16 cellular contexts compared by ENCODE assay signal in the genomic region with DNA sequence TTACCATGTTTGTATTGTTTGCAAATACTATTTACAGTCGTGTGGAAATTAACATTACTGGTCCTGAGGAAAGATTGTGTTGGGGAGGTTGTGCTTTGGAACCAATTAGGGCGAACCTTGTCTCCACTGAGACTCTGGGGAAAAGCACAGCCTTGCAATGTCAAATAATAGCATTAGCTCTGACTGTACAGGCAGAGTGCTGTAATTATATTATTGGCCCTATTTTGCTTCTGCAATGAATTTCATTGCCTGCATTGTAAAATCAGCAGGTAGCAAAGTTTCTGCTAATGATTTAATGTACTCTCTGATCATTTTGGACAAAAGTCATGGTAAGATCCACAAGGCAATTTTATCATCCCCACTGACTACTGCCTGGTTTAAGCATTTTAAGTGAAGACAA.
"Had no signal": no experiment of that assay in that cellular context is flagged by ENCODE, and none has a peak within 500 bp of the region (broad histone marks: within the 10 kb centered on the region; RNA-seq: fewer than 3 reads in every experiment).

No MANE protein-coding gene starts in this region.

- H3K27ac ChIP-seq: ascending aorta, gastrocnemius medialis, heart left ventricle, thyroid gland, vagina had no signal

- H3K36me3 ChIP-seq: ascending aorta, gastrocnemius medialis, heart left ventricle, thyroid gland, vagina had no signal

- H3K4me3 ChIP-seq: ascending aorta, gastrocnemius medialis, heart left ventricle, thyroid gland, vagina had no signal

- H3K27me3 ChIP-seq: ascending aorta, gastrocnemius medialis, heart left ventricle, thyroid gland, vagina had no signal

- ATAC-seq: activated CD4-positive, CD25-positive, alpha-beta regulatory T cell treated with anti-CD3 and anti-CD28 coated beads, Interleukin-2, amount 50 U/mL, for 24 hours; gastrocnemius medialis; heart left ventricle; natural killer cell; stimulated activated effector memory CD8-positive, alpha-beta T cell treated with anti-CD3 and anti-CD28 coated beads, Interleukin-12 subunit alpha, Interleukin-12 subunit beta, amount 100 ng/mL, for 72 hours had no signal

- H3K4me1 ChIP-seq: ascending aorta, gastrocnemius medialis, thyroid gland, vagina had no signal

- H3K9me3 ChIP-seq: ascending aorta, gastrocnemius medialis, heart left ventricle, thyroid gland, vagina had no signal

- FAIRE-seq: bronchial epithelial cell had no signal

- DNase-seq: activated CD4-positive, alpha-beta T cell treated with anti-CD3 and anti-CD28 coated beads, Interleukin-2, amount 50 U/mL, for 1 hour; activated naive CD4-positive, alpha-beta T cell treated with anti-CD3 and anti-CD28 coated beads, Interleukin-2, amount 10 ng/mL, durations not matched to agents 7 days and 5 days; activated T-cell treated with anti-CD3 and anti-CD28 coated beads for 4 hours; gastrocnemius medialis; heart left ventricle; immature natural killer cell; mesenchymal stem cell; natural killer cell; posterior cingulate gyrus; retina; thyroid gland had no signal
